Comparison of ENCODE assay signal across 31 cellular contexts in genomic region chr13:20398459-20398858, GRCh38.
"Had no signal": no experiment of that assay in that cellular context is flagged by ENCODE, and none has a peak within 500 bp of the region (broad histone marks: within the 10 kb centered on the region; RNA-seq: fewer than 3 reads in every experiment).

No MANE protein-coding gene starts in this region.

- FAIRE-seq: endometrium, endothelial cell of umbilical vein had no signal

- H3K36me3 Mint-ChIP-seq: activated CD4-positive, alpha-beta memory T cell treated with anti-CD3 and anti-CD28 coated beads for 36 hours; activated naive CD8-positive, alpha-beta T cell treated with anti-CD3 and anti-CD28 coated beads for 36 hours had no signal

- H3K9me3 ChIP-seq: adrenal gland, body of pancreas, colonic mucosa, esophagus squamous epithelium, gastroesophageal sphincter had no signal

- H3K27me3 Mint-ChIP-seq: activated CD4-positive, alpha-beta memory T cell treated with anti-CD3 and anti-CD28 coated beads for 36 hours; activated CD4-positive, alpha-beta T cell treated with anti-CD3 and anti-CD28 coated beads for 36 hours; activated CD4-positive, alpha-beta T cell treated with anti-CD3 and anti-CD28 coated beads, Interleukin-2, amount 10 ng/mL, durations not matched to agents 24 days and 14 days; activated CD8-positive, alpha-beta memory T cell treated with anti-CD3 and anti-CD28 coated beads, Interleukin-2, amount 10 ng/mL, durations not matched to agents 7 days and 5 days; activated naive CD4-positive, alpha-beta T cell treated with anti-CD3 and anti-CD28 coated beads, Interleukin-2, amount 50 U/mL, for 24 hours; activated naive CD8-positive, alpha-beta T cell treated with anti-CD3 and anti-CD28 coated beads for 36 hours; activated naive CD8-positive, alpha-beta T cell treated with anti-CD3 and anti-CD28 coated beads, Interleukin-2, amount 50 U/mL, for 24 hours; activated T-cell treated with anti-CD3 and anti-CD28 coated beads, Interleukin-2, amount 50 U/mL, for 24 hours; activated T-helper 17 cell treated with anti-CD3 and anti-CD28 coated beads, Interleukin-2, amount 50 U/mL, for 72 hours had no signal

- H3K4me3 Mint-ChIP-seq: activated CD4-positive, alpha-beta memory T cell treated with anti-CD3 and anti-CD28 coated beads for 36 hours; activated CD4-positive, alpha-beta T cell treated with anti-CD3 and anti-CD28 coated beads for 36 hours; activated CD4-positive, alpha-beta T cell treated with anti-CD3 and anti-CD28 coated beads, Interleukin-2, amount 10 ng/mL, durations not matched to agents 24 days and 14 days; activated CD8-positive, alpha-beta memory T cell treated with anti-CD3 and anti-CD28 coated beads, Interleukin-2, amount 10 ng/mL, durations not matched to agents 7 days and 5 days; activated naive CD4-positive, alpha-beta T cell treated with anti-CD3 and anti-CD28 coated beads, Interleukin-2, amount 50 U/mL, for 24 hours; activated naive CD8-positive, alpha-beta T cell treated with anti-CD3 and anti-CD28 coated beads for 36 hours; activated naive CD8-positive, alpha-beta T cell treated with anti-CD3 and anti-CD28 coated beads, Interleukin-2, amount 50 U/mL, for 24 hours; activated T-cell treated with anti-CD3 and anti-CD28 coated beads, Interleukin-2, amount 50 U/mL, for 24 hours; activated T-helper 17 cell treated with anti-CD3 and anti-CD28 coated beads, Interleukin-2, amount 50 U/mL, for 72 hours had no signal

- H3K36me3 ChIP-seq: adrenal gland, colonic mucosa, esophagus squamous epithelium had no signal

- H3K4me3 ChIP-seq: adrenal gland, body of pancreas, colonic mucosa, esophagus squamous epithelium, gastroesophageal sphincter had no signal

- H3K27me3 ChIP-seq: adrenal gland, body of pancreas, colonic mucosa, esophagus squamous epithelium, gastroesophageal sphincter had no signal

- H3K27ac Mint-ChIP-seq: activated CD4-positive, alpha-beta memory T cell treated with anti-CD3 and anti-CD28 coated beads for 36 hours; activated CD4-positive, alpha-beta T cell treated with anti-CD3 and anti-CD28 coated beads for 36 hours; activated CD4-positive, alpha-beta T cell treated with anti-CD3 and anti-CD28 coated beads, Interleukin-2, amount 10 ng/mL, durations not matched to agents 24 days and 14 days; activated CD8-positive, alpha-beta memory T cell treated with anti-CD3 and anti-CD28 coated beads, Interleukin-2, amount 10 ng/mL, durations not matched to agents 7 days and 5 days; activated naive CD4-positive, alpha-beta T cell treated with anti-CD3 and anti-CD28 coated beads, Interleukin-2, amount 50 U/mL, for 24 hours; activated naive CD8-positive, alpha-beta T cell treated with anti-CD3 and anti-CD28 coated beads for 36 hours; activated naive CD8-positive, alpha-beta T cell treated with anti-CD3 and anti-CD28 coated beads, Interleukin-2, amount 50 U/mL, for 24 hours; activated T-cell treated with anti-CD3 and anti-CD28 coated beads, Interleukin-2, amount 50 U/mL, for 24 hours; activated T-helper 17 cell treated with anti-CD3 and anti-CD28 coated beads, Interleukin-2, amount 50 U/mL, for 72 hours had no signal

- H3K27ac ChIP-seq: adrenal gland, body of pancreas, colonic mucosa, epithelial cell of prostate, gastroesophageal sphincter had no signal

- H3K9me3 Mint-ChIP-seq: activated CD4-positive, alpha-beta memory T cell treated with anti-CD3 and anti-CD28 coated beads for 36 hours; activated naive CD4-positive, alpha-beta T cell treated with anti-CD3 and anti-CD28 coated beads, Interleukin-2, amount 50 U/mL, for 24 hours; activated naive CD8-positive, alpha-beta T cell treated with anti-CD3 and anti-CD28 coated beads for 36 hours; activated naive CD8-positive, alpha-beta T cell treated with anti-CD3 and anti-CD28 coated beads, Interleukin-2, amount 50 U/mL, for 24 hours; activated T-cell treated with anti-CD3 and anti-CD28 coated beads, Interleukin-2, amount 50 U/mL, for 24 hours had no signal

- H3K4me1 ChIP-seq: adrenal gland, body of pancreas, colonic mucosa, gastroesophageal sphincter had no signal

- ATAC-seq: activated CD4-positive, alpha-beta T cell treated with anti-CD3 and anti-CD28 coated beads for 36 hours; activated CD8-positive, alpha-beta memory T cell treated with anti-CD3 and anti-CD28 coated beads, Interleukin-2, amount 10 ng/mL, durations not matched to agents 7 days and 5 days; activated naive CD8-positive, alpha-beta T cell treated with anti-CD3 and anti-CD28 coated beads, Interleukin-2, amount 50 U/mL, for 24 hours; activated T-helper 17 cell treated with anti-CD3 and anti-CD28 coated beads, Interleukin-2, amount 50 U/mL, for 72 hours; body of pancreas; gastroesophageal sphincter had no signal

- DNase-seq: activated CD4-positive, alpha-beta memory T cell treated with anti-CD3 and anti-CD28 coated beads for 36 hours; activated CD4-positive, alpha-beta T cell treated with anti-CD3 and anti-CD28 coated beads for 36 hours; activated CD4-positive, alpha-beta T cell treated with anti-CD3 and anti-CD28 coated beads, Interleukin-2, amount 10 ng/mL, durations not matched to agents 24 days and 14 days; activated CD4-positive, CD25-positive, alpha-beta regulatory T cell; activated CD4-positive, CD25-positive, alpha-beta regulatory T cell treated with anti-CD3 and anti-CD28 coated beads, Interleukin-2, amount 50 U/mL, for 72 hours; activated CD8-positive, alpha-beta memory T cell treated with anti-CD3 and anti-CD28 coated beads, Interleukin-2, amount 10 ng/mL, durations not matched to agents 7 days and 5 days; activated CD8-positive, alpha-beta memory T cell treated with anti-CD3 and anti-CD28 coated beads, Interleukin-2, amount 50 U/mL, for 48 hours; activated effector memory CD4-positive, alpha-beta T cell treated with Interleukin-2 at 50 U/mL for 16 hours; activated gamma-delta T cell treated with Interleukin-2 at 50 U/mL for 16 hours; activated naive CD4-positive, alpha-beta T cell treated with Interleukin-2 at 50 U/mL for 16 hours; activated naive CD8-positive, alpha-beta T cell treated with anti-CD3 and anti-CD28 coated beads for 36 hours; activated naive CD8-positive, alpha-beta T cell treated with anti-CD3 and anti-CD28 coated beads, Interleukin-2, amount 50 U/mL, for 24 hours; activated T-cell treated with anti-CD3 and anti-CD28 coated beads for 4 hours; amygdala; aorta; body of pancreas; central memory CD4-positive, alpha-beta T cell; cerebellar nuclear complex; colonic mucosa; effector CD8-positive, alpha-beta T cell; esophagus squamous epithelium; foreskin melanocyte; T-helper 2 cell had no signal
